ENCODE assay signal across 8 cellular contexts in genomic region chr6:82144852-82145332, GRCh38.
DNase-seq lines count a peak whose midpoint lies in the region; ATAC-seq lines count a peak whose summit lies in the region.

No MANE protein-coding gene starts in this region.

- peak; percentile 68 for DNase-seq in GM03348 (ENCODE audit: low spot score)
- peak; percentile 15 for DNase-seq in SK-N-DZ (ENCODE audit: low spot score)
- peak; percentile 73 for DNase-seq in foreskin melanocyte
- peak; percentile 49 for DNase-seq in pulmonary artery endothelial cell (ENCODE audit: low read depth, low spot score)
- no peak for DNase-seq in SHP77 treated with DMSO at 0.1 percent for 48 hours (lab: John Stamatoyannopoulos, UW)
- DNase-seq in HUDEP-2 (lab: John Stamatoyannopoulos, UW; ENCODE audit: unreplicated experiment in 76 of 76): no peak

- ATAC-seq in HG02973 (IDR thresholded peaks at IDR 0.05; ENCODE audit: unreplicated experiment): no peak
- no peak for ATAC-seq in GM21381 (IDR thresholded peaks at IDR 0.05; ENCODE audit: unreplicated experiment)

Comparison
In these comparisons a context has a peak if more than half of its experiments do, and no peak if none do; other contexts are left out.
1. DNase-seq: peak in GM03348 (single experiment), SK-N-DZ (single experiment), foreskin melanocyte (single experiment) and pulmonary artery endothelial cell (single experiment); none in SHP77 treated with DMSO at 0.1 percent for 48 hours (single experiment) and HUDEP-2 (0 of 76).